In genomic region chr11:74010306-74010981, GRCh38 we compare ENCODE assay signal across 16 cellular contexts. TPM values are rescaled to one million over a fixed set of nuclear protein-coding genes. Genes with fewer than 3 reads are reported as not detected.
A peak's percentile ranks its signal among the peaks of the same experiment; 100 is the strongest.
DNase-seq lines count a peak whose midpoint lies in the region; ATAC-seq and TF ChIP-seq lines count a peak whose summit lies in the region.
"Had no signal": no experiment of that assay in that cellular context is flagged by ENCODE, and none has a peak within 500 bp of the region (broad histone marks: within the 10 kb centered on the region; RNA-seq: fewer than 3 reads in every experiment).

No MANE protein-coding gene starts in this region.

- peaks cover 0 to 4% of the 10 kb centered on the region in 2 donors for H3K4me1 ChIP-seq in left lung
- H3K4me1 ChIP-seq in prostate gland (replicated peaks): no peaks in the 10 kb centered on the region

- peak overlapping the region; percentile 55 for H3K4me3 Mint-ChIP-seq in activated T-helper 1 cell treated with anti-CD3 and anti-CD28 coated beads, Interleukin-12 subunit alpha, Interleukin-12 subunit beta, Interleukin-2, Interleukin-4 antibody, amounts not matched to agents 30 ng/mL and 10 ng/mL and 1 ng/mL, durations not matched to agents 14 hours and 24 hours and 36 hours
- H3K4me3 Mint-ChIP-seq in natural killer cell: peak overlapping the region; percentile 42

- peaks cover 91% of the 10 kb centered on the region for H3K4me1 Mint-ChIP-seq in activated T-helper 1 cell treated with anti-CD3 and anti-CD28 coated beads, Interleukin-12 subunit alpha, Interleukin-12 subunit beta, Interleukin-2, Interleukin-4 antibody, amounts not matched to agents 30 ng/mL and 10 ng/mL and 1 ng/mL, durations not matched to agents 14 hours and 24 hours and 36 hours (ENCODE audit: low read depth)
- H3K4me1 Mint-ChIP-seq in natural killer cell: peaks cover 42 to 49% of the 10 kb centered on the region in 2 donors

- H3K36me3 ChIP-seq in left lung: peaks cover 0 to 14% of the 10 kb centered on the region in 2 donors
- no peaks in the 10 kb centered on the region for H3K36me3 ChIP-seq in prostate gland
- H3K36me3 ChIP-seq: adrenal gland, Peyer's patch had no signal

- 84% methylated on average over 3 of the region's 3 CpGs for WGBS in prostate gland

- no peaks in the 10 kb centered on the region for H3K9me3 ChIP-seq in left lung
- H3K9me3 ChIP-seq in prostate gland: no peaks in the 10 kb centered on the region
- H3K9me3 ChIP-seq: adrenal gland, Peyer's patch, spleen had no signal

- H3K36me3 Mint-ChIP-seq in activated T-helper 1 cell treated with anti-CD3 and anti-CD28 coated beads, Interleukin-12 subunit alpha, Interleukin-12 subunit beta, Interleukin-2, Interleukin-4 antibody, amounts not matched to agents 30 ng/mL and 10 ng/mL and 1 ng/mL, durations not matched to agents 14 hours and 24 hours and 36 hours (ENCODE audit: low read depth): peaks cover 16% of the 10 kb centered on the region
- no peaks in the 10 kb centered on the region for H3K36me3 Mint-ChIP-seq in natural killer cell

- H3K27me3 ChIP-seq in left lung (no peaks in the 10 kb centered on the region), prostate gland (replicated peaks; ENCODE audit: insufficient read depth) (no peaks in the 10 kb centered on the region)
- H3K27me3 ChIP-seq: adrenal gland, Peyer's patch, spleen had no signal

- intact Hi-C loops in activated T-helper 1 cell treated with anti-CD3 and anti-CD28 coated beads, Interleukin-12 subunit alpha, Interleukin-12 subunit beta, Interleukin-2, Interleukin-4 antibody, amounts not matched to agents 30 ng/mL and 10 ng/mL and 1 ng/mL, durations not matched to agents 14 hours and 24 hours and 36 hours (cut with micrococcal nuclease): no loop called here
- intact Hi-C loops in natural killer cell (cut with micrococcal nuclease) (no loop called here), left lung (cut with DNase I) (no loop called here), prostate gland (cut with DNase I) (no loop called here)

- no peak for TF ChIP-seq POLR2A in prostate gland (IDR thresholded peaks at IDR 0.05)

- no peaks in the 10 kb centered on the region for H3K27me3 Mint-ChIP-seq in activated T-helper 1 cell treated with anti-CD3 and anti-CD28 coated beads, Interleukin-12 subunit alpha, Interleukin-12 subunit beta, Interleukin-2, Interleukin-4 antibody, amounts not matched to agents 30 ng/mL and 10 ng/mL and 1 ng/mL, durations not matched to agents 14 hours and 24 hours and 36 hours (ENCODE audit: insufficient read depth)
- no peaks in the 10 kb centered on the region for H3K27me3 Mint-ChIP-seq in natural killer cell (ENCODE audit: low read depth in 2 of 2)

- TF ChIP-seq CTCF in natural killer cell (IDR thresholded peaks at IDR 0.05) (no peak), left lung (IDR thresholded peaks at IDR 0.05) (no peak), prostate gland (IDR thresholded peaks at IDR 0.05) (no peak)

- H3K27ac ChIP-seq in left lung (no peak overlapping the region), prostate gland (no peak overlapping the region)
- H3K27ac ChIP-seq: adrenal gland, KMS-11 had no signal

- DNase-seq in NCI-H82 (lab: John Stamatoyannopoulos, UW) (peak; percentile 61), NCI-H82 treated with DMSO at 0.1 percent for 48 hours (lab: John Stamatoyannopoulos, UW; ENCODE audit: unreplicated experiment) (no peak), KBM-7 (peak; percentile 45), natural killer cell (no peak), left lung (no peak), C1 segment of cervical spinal cord (lab: John Stamatoyannopoulos, UW) (no peak), prostate gland (ENCODE audit: low spot score) (no peak)
- DNase-seq in activated T-helper 1 cell treated with anti-CD3 and anti-CD28 coated beads, Interleukin-12 subunit alpha, Interleukin-12 subunit beta, Interleukin-2, Interleukin-4 antibody, amounts not matched to agents 30 ng/mL and 10 ng/mL and 1 ng/mL, durations not matched to agents 14 hours and 24 hours and 36 hours (ENCODE audit: low spot score): no peak
- DNase-seq: adrenal gland, cortex of kidney, DMS79 treated with DMSO at 0.1 percent for 48 hours, foreskin melanocyte, spleen had no signal

- H3K9me3 Mint-ChIP-seq in activated T-helper 1 cell treated with anti-CD3 and anti-CD28 coated beads, Interleukin-12 subunit alpha, Interleukin-12 subunit beta, Interleukin-2, Interleukin-4 antibody, amounts not matched to agents 30 ng/mL and 10 ng/mL and 1 ng/mL, durations not matched to agents 14 hours and 24 hours and 36 hours: no peaks in the 10 kb centered on the region
- no peaks in the 10 kb centered on the region for H3K9me3 Mint-ChIP-seq in natural killer cell

- H3K4me3 ChIP-seq in left lung: no peak overlapping the region
- no peak overlapping the region for H3K4me3 ChIP-seq in prostate gland
- H3K4me3 ChIP-seq: adrenal gland, Peyer's patch, spleen had no signal

- no peak for ATAC-seq in natural killer cell
- no peak for ATAC-seq in left lung

- in situ Hi-C loops in KBM-7 (cut with MboI; ENCODE audit: low pct_unique_long_range_greater_than_20kb, low sequenced_read_pairs): no loop called here

- H3K27ac Mint-ChIP-seq in activated T-helper 1 cell treated with anti-CD3 and anti-CD28 coated beads, Interleukin-12 subunit alpha, Interleukin-12 subunit beta, Interleukin-2, Interleukin-4 antibody, amounts not matched to agents 30 ng/mL and 10 ng/mL and 1 ng/mL, durations not matched to agents 14 hours and 24 hours and 36 hours: peak overlapping the region; percentile 99
- H3K27ac Mint-ChIP-seq in natural killer cell: peak overlapping the region; percentile 67 to 82

RNA-seq across cellular contexts. Expression of gene UCP3, which starts 1.6 kb away (rescaled TPM):
- total RNA-seq in activated T-helper 1 cell treated with anti-CD3 and anti-CD28 coated beads, Interleukin-12 subunit alpha, Interleukin-12 subunit beta, Interleukin-2, Interleukin-4 antibody, amounts not matched to agents 30 ng/mL and 10 ng/mL and 1 ng/mL, durations not matched to agents 14 hours and 24 hours and 36 hours: 4.1 and 4.8 TPM in 2 replicates
- total RNA-seq in natural killer cell (1 to 10 TPM; 7.8 to 8.6 (median 8.5) TPM), left lung (1 to 10 TPM; 1.0 to 2.7 TPM), prostate gland (1 to 10 TPM in 1 of 2 donors, under 1 TPM in 1; 0.55 to 6.8 TPM)

RNA-seq across cellular contexts. Expression of gene UCP2, which starts 27.8 kb away (rescaled TPM):
- total RNA-seq in activated T-helper 1 cell treated with anti-CD3 and anti-CD28 coated beads, Interleukin-12 subunit alpha, Interleukin-12 subunit beta, Interleukin-2, Interleukin-4 antibody, amounts not matched to agents 30 ng/mL and 10 ng/mL and 1 ng/mL, durations not matched to agents 14 hours and 24 hours and 36 hours: 821 and 858 TPM in 2 replicates
- total RNA-seq in natural killer cell (100 to 1,000 TPM; 463 to 946 (median 562) TPM), left lung (100 to 1,000 TPM in 1 of 2 donors, 10 to 100 TPM in 1; 70.0 to 142 TPM), prostate gland (10 to 100 TPM; 13.6 to 23.1 TPM)

RNA-seq across cellular contexts. Expression of gene DNAJB13, which starts 59.6 kb away (rescaled TPM):
- total RNA-seq in activated T-helper 1 cell treated with anti-CD3 and anti-CD28 coated beads, Interleukin-12 subunit alpha, Interleukin-12 subunit beta, Interleukin-2, Interleukin-4 antibody, amounts not matched to agents 30 ng/mL and 10 ng/mL and 1 ng/mL, durations not matched to agents 14 hours and 24 hours and 36 hours: 0.29 and 0.64 TPM in 2 replicates
- total RNA-seq in natural killer cell (under 1 TPM in 1 of 3 donors, not detected in 2; 0.45 TPM), left lung (1 to 10 TPM; 1.2 to 2.1 TPM), prostate gland (1 to 10 TPM in 1 of 2 donors, under 1 TPM in 1; 0.59 to 1.9 TPM)
- total RNA-seq: kidney epithelial cell had no signal

Comparison
In these comparisons a context has a peak if more than half of its experiments do, and no peak if none do; other contexts are left out.
1. DNase-seq: peak in NCI-H82 (single experiment) and KBM-7 (single experiment); none in NCI-H82 treated with DMSO at 0.1 percent for 48 hours (single experiment), activated T-helper 1 cell treated with anti-CD3 and anti-CD28 coated beads, Interleukin-12 subunit alpha, Interleukin-12 subunit beta, Interleukin-2, Interleukin-4 antibody, amounts not matched to agents 30 ng/mL and 10 ng/mL and 1 ng/mL, durations not matched to agents 14 hours and 24 hours and 36 hours (single experiment), natural killer cell (single experiment), left lung (0 of 2), C1 segment of cervical spinal cord (0 of 14) and prostate gland (single experiment).